1 cellular context compared by ENCODE assay signal in genomic region chr18:23437357-23438045, GRCh38.
A peak's percentile ranks its signal among the peaks of the same experiment; 100 is the strongest.
TF ChIP-seq lines count a peak whose summit lies in the region.

No MANE protein-coding gene starts in this region.

TF ChIP-seq in HepG2, 621 proteins besides CTCF, POLR2A, EP300 and RAD21 (continued from another document):
- TF ChIP-seq, protein P1, sequence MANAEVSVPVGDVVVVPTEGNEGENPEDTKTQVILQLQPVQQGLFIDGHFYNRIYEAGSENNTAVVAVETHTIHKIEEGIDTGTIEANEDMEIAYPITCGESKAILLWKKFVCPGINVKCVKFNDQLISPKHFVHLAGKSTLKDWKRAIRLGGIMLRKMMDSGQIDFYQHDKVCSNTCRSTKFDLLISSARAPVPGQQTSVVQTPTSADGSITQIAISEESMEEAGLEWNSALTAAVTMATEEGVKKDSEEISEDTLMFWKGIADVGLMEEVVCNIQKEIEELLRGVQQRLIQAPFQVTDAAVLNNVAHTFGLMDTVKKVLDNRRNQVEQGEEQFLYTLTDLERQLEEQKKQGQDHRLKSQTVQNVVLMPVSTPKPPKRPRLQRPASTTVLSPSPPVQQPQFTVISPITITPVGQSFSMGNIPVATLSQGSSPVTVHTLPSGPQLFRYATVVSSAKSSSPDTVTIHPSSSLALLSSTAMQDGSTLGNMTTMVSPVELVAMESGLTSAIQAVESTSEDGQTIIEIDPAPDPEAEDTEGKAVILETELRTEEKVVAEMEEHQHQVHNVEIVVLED (CRISPR knock-in tag; IDR thresholded peaks at IDR 0.05; ENCODE audit: borderline replicate concordance) = peak; percentile 35; the same call in 1 of the 2 replicates
- TF ChIP-seq ZNF891 (CRISPR knock-in tag; IDR thresholded peaks at IDR 0.05) (peak; percentile 84; the same call in 1 of the 2 replicates), SRSF9 (IDR thresholded peaks at IDR 0.05; ENCODE audit: borderline replicate concordance, insufficient read depth, low read depth, low read length, poor library complexity, severe bottlenecking) (no peak), ISL2 (CRISPR knock-in tag; IDR thresholded peaks at IDR 0.05) (no peak), THRA (CRISPR knock-in tag; IDR thresholded peaks at IDR 0.05; ENCODE audit: borderline replicate concordance) (no peak), ARNT2 (CRISPR knock-in tag; IDR thresholded peaks at IDR 0.05; ENCODE audit: low read depth) (0 out of 2 replicates have a peak, but pooled peaks have one; percentile 35), FOXO1 (CRISPR knock-in tag; IDR thresholded peaks at IDR 0.05) (0 out of 2 replicates have a peak, but pooled peaks have one; percentile 9), ZGPAT (CRISPR knock-in tag; IDR thresholded peaks at IDR 0.05) (peak; percentile 31; the same call in 1 of the 2 replicates), ZNF430 (CRISPR knock-in tag; IDR thresholded peaks at IDR 0.05) (no peak), ZNF687 (CRISPR knock-in tag; IDR thresholded peaks at IDR 0.05) (peak; percentile 92), DMTF1 (CRISPR knock-in tag; IDR thresholded peaks at IDR 0.05) (no peak), SP4 (CRISPR knock-in tag; IDR thresholded peaks at IDR 0.05) (0 out of 2 replicates have a peak, but pooled peaks have one; percentile 47), SRY (CRISPR knock-in tag; IDR thresholded peaks at IDR 0.05) (peak; percentile 80), HNF1B (CRISPR knock-in tag; IDR thresholded peaks at IDR 0.05) (no peak), TFDP1 (CRISPR knock-in tag; IDR thresholded peaks at IDR 0.05; ENCODE audit: borderline replicate concordance) (0 out of 2 replicates have a peak, but pooled peaks have one; percentile 66)
- TF ChIP-seq, protein P2, sequence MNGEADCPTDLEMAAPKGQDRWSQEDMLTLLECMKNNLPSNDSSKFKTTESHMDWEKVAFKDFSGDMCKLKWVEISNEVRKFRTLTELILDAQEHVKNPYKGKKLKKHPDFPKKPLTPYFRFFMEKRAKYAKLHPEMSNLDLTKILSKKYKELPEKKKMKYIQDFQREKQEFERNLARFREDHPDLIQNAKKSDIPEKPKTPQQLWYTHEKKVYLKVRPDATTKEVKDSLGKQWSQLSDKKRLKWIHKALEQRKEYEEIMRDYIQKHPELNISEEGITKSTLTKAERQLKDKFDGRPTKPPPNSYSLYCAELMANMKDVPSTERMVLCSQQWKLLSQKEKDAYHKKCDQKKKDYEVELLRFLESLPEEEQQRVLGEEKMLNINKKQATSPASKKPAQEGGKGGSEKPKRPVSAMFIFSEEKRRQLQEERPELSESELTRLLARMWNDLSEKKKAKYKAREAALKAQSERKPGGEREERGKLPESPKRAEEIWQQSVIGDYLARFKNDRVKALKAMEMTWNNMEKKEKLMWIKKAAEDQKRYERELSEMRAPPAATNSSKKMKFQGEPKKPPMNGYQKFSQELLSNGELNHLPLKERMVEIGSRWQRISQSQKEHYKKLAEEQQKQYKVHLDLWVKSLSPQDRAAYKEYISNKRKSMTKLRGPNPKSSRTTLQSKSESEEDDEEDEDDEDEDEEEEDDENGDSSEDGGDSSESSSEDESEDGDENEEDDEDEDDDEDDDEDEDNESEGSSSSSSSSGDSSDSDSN (CRISPR knock-in tag; IDR thresholded peaks at IDR 0.05) = peak; percentile 40; the same call in 1 of the 2 replicates
